In genomic region chr4:8506006-8506372, GRCh38 we compare ENCODE assay signal across 15 cellular contexts.
DNase-seq lines count a peak whose midpoint lies in the region; ATAC-seq and TF ChIP-seq lines count a peak whose summit lies in the region.
"Had no signal": no experiment of that assay in that cellular context is flagged by ENCODE, and none has a peak within 500 bp of the region (broad histone marks: within the 10 kb centered on the region; RNA-seq: fewer than 3 reads in every experiment).

No MANE protein-coding gene starts in this region.

- WGBS in H9 (ENCODE audit: extremely low coverage, insufficient read length, low lambda C conversion rate), result no CpG with 5 or more reads among the region's 5 CpGs
- WGBS in prostate gland, result 83% methylated on average over 5 of the region's 5 CpGs

- no peak overlapping the region for H3K4ac ChIP-seq in H9 (ENCODE audit: low read depth, low read length)

- no peak overlapping the region for H2BK120ac ChIP-seq in H9 (ENCODE audit: low read depth, low read length, poor library complexity, severe bottlenecking)

- no peak for TF ChIP-seq POLR2A in prostate gland (IDR thresholded peaks at IDR 0.05)

- no peak for ATAC-seq in stimulated activated effector memory CD8-positive, alpha-beta T cell treated with anti-CD3 and anti-CD28 coated beads, Interleukin-12 subunit alpha, Interleukin-12 subunit beta, amount 100 ng/mL, for 72 hours
- ATAC-seq: SK-N-SH treated with all-trans-retinoic acid at 6 μM for 48 hours had no signal

- H3T11ph ChIP-seq in H9 (ENCODE audit: low read length), result no peak overlapping the region

- H4K5ac ChIP-seq in H9 (ENCODE audit: insufficient read length, low read depth, low read length), result no peak overlapping the region

- H3K4me3 ChIP-seq in choroid plexus epithelial cell (ENCODE audit: low read depth, low read length) (no peak overlapping the region), muscle layer of colon (ENCODE audit: low read depth in 1 of 2, low read length in 2 of 2) (no peak overlapping the region), subcutaneous abdominal adipose tissue (ENCODE audit: low read depth in 1 of 5, low read length in 5 of 5) (no peak overlapping the region), prostate gland (no peak overlapping the region)
- H3K4me3 ChIP-seq: heart left ventricle, ovary, testis had no signal

- no peak overlapping the region for H3K14ac ChIP-seq in H9 (ENCODE audit: insufficient read depth, low read length)

- H3K18ac ChIP-seq in H9 (ENCODE audit: insufficient read length, low read depth, low read length), result no peak overlapping the region

- no peaks in the 10 kb centered on the region for H3K79me2 ChIP-seq in H9 (ENCODE audit: insufficient read depth, low read length)

- no peak overlapping the region for H2BK20ac ChIP-seq in H9 (ENCODE audit: low read depth, low read length, poor library complexity, severe bottlenecking)

- H3K36me3 Mint-ChIP-seq in H9 (ENCODE audit: insufficient read depth in 1 of 3, low read depth in 3 of 3), result peaks cover 0 to 12% (median 1%) of the 10 kb centered on the region in 3 experiments; a peak in 3 of 7 replicates
- no peaks in the 10 kb centered on the region for H3K36me3 Mint-ChIP-seq in stimulated activated effector memory CD8-positive, alpha-beta T cell treated with anti-CD3 and anti-CD28 coated beads, Interleukin-12 subunit alpha, Interleukin-12 subunit beta, amount 100 ng/mL, for 72 hours

- H3K9me3 Mint-ChIP-seq in H9, result peaks cover 0 to 3% of the 10 kb centered on the region in 2 experiments
- H3K9me3 Mint-ChIP-seq in stimulated activated effector memory CD8-positive, alpha-beta T cell treated with anti-CD3 and anti-CD28 coated beads, Interleukin-12 subunit alpha, Interleukin-12 subunit beta, amount 100 ng/mL, for 72 hours, result no peaks in the 10 kb centered on the region
- H3K9me3 Mint-ChIP-seq: activated CD4-positive, alpha-beta T cell treated with anti-CD3 and anti-CD28 coated beads, Interleukin-2, amount 10 ng/mL, durations not matched to agents 24 days and 14 days had no signal

- DNase-seq in H9, result no peak
- no peak for DNase-seq in choroid plexus epithelial cell (ENCODE audit: low read depth)
- no peak for DNase-seq in NCI-H146 treated with DMSO at 0.1 percent for 48 hours (lab: John Stamatoyannopoulos, UW; ENCODE audit: unreplicated experiment)
- no peak for DNase-seq in prostate gland (ENCODE audit: low spot score)
- DNase-seq in amniotic stem cell (lab: John Stamatoyannopoulos, UW), result no peak
- DNase-seq in stimulated activated effector memory CD8-positive, alpha-beta T cell treated with anti-CD3 and anti-CD28 coated beads, Interleukin-12 subunit alpha, Interleukin-12 subunit beta, amount 100 ng/mL, for 72 hours (ENCODE audit: low spot score in 2 of 2), result no peak
- DNase-seq: activated CD4-positive, alpha-beta T cell treated with anti-CD3 and anti-CD28 coated beads, Interleukin-2, amount 10 ng/mL, durations not matched to agents 24 days and 14 days; NCI-H2081; NCI-H526 treated with DMSO at 0.1 percent for 48 hours had no signal

- H3K79me1 ChIP-seq in H9 (ENCODE audit: insufficient read depth, low read depth, low read length, poor library complexity, severe bottlenecking), result no peaks in the 10 kb centered on the region

- no peaks in the 10 kb centered on the region for H3K27me3 ChIP-seq in H9 (ENCODE audit: insufficient read depth, low read length)
- H3K27me3 ChIP-seq in muscle layer of colon (ENCODE audit: control insufficient read depth in 1 of 2, insufficient read depth in 2 of 2, low read length in 2 of 2), result no peaks in the 10 kb centered on the region
- no peaks in the 10 kb centered on the region for H3K27me3 ChIP-seq in subcutaneous abdominal adipose tissue (ENCODE audit: control insufficient read depth in 5 of 5, insufficient read depth in 4 of 5, low read length in 5 of 5)
- no peaks in the 10 kb centered on the region for H3K27me3 ChIP-seq in prostate gland (replicated peaks; ENCODE audit: insufficient read depth)
- H3K27me3 ChIP-seq: heart left ventricle, ovary, testis had no signal

- no peak overlapping the region for H2BK15ac ChIP-seq in H9 (ENCODE audit: low read depth, low read length)

- no peaks in the 10 kb centered on the region for H4K20me1 ChIP-seq in H9 (ENCODE audit: control insufficient read depth, insufficient read depth, insufficient read length)

- no peak overlapping the region for H3K9ac ChIP-seq in H9 (ENCODE audit: extremely low read depth, insufficient read length, low read length)
- no peak overlapping the region for H3K9ac ChIP-seq in muscle layer of colon (ENCODE audit: low read length)
- no peak overlapping the region for H3K9ac ChIP-seq in subcutaneous abdominal adipose tissue (ENCODE audit: low read length in 5 of 5)

- no peak overlapping the region for H3K23ac ChIP-seq in H9 (ENCODE audit: insufficient read length, low read depth, low read length)

- no peak overlapping the region for H3K4me2 ChIP-seq in H9 (ENCODE audit: insufficient read depth, insufficient read length, low read length)

- H4K91ac ChIP-seq in H9 (ENCODE audit: insufficient read length, low read depth, low read length), result no peak overlapping the region

- no peaks in the 10 kb centered on the region; the same call in 1 of the 2 replicates for H3K4me1 ChIP-seq in H9 (ENCODE audit: insufficient read depth, low read length)
- peaks cover 42% of the 10 kb centered on the region for H3K4me1 ChIP-seq in muscle layer of colon (ENCODE audit: insufficient read depth, low read length)
- H3K4me1 ChIP-seq in subcutaneous abdominal adipose tissue (ENCODE audit: control insufficient read depth in 5 of 5, insufficient read depth in 5 of 5, low read length in 5 of 5), result peaks cover 16 to 63% (median 55%) of the 10 kb centered on the region in 5 donors
- H3K4me1 ChIP-seq in prostate gland (replicated peaks), result peaks cover 6% of the 10 kb centered on the region

- H2BK5ac ChIP-seq in H9 (ENCODE audit: insufficient read length, low read length), result no peak overlapping the region

- no peak overlapping the region for H4K8ac ChIP-seq in H9 (replicated peaks; ENCODE audit: insufficient read length, low read depth, low read length)

- peaks cover 2% of the 10 kb centered on the region; the same call in 1 of the 2 replicates for H3K27me3 Mint-ChIP-seq in H9 (ENCODE audit: low read depth)
- H3K27me3 Mint-ChIP-seq: activated CD4-positive, alpha-beta T cell treated with anti-CD3 and anti-CD28 coated beads, Interleukin-2, amount 10 ng/mL, durations not matched to agents 24 days and 14 days had no signal

- TF ChIP-seq CTCF in H9 (conservative IDR thresholded peaks at IDR 0.05), result no peak
- TF ChIP-seq CTCF in choroid plexus epithelial cell (conservative IDR thresholded peaks at IDR 0.05; ENCODE audit: low read depth, low read length), result peak; percentile 0
- no peak for TF ChIP-seq CTCF in prostate gland (IDR thresholded peaks at IDR 0.05)

- no peak overlapping the region for H3K56ac ChIP-seq in H9 (ENCODE audit: insufficient read length, low read depth, low read length)

- no peak overlapping the region for H2AFZ ChIP-seq in H9 (ENCODE audit: low read length)

- no peak overlapping the region for H3K27ac ChIP-seq in H9 (ENCODE audit: insufficient read length, low read depth, low read length)
- peak overlapping the region; percentile 70 for H3K27ac ChIP-seq in muscle layer of colon (ENCODE audit: low read depth, low read length)
- peak overlapping the region; percentile 50 for H3K27ac ChIP-seq in subcutaneous abdominal adipose tissue (ENCODE audit: low read depth, low read length)
- peak overlapping the region in 1 of 2 donors; percentile 70 for H3K27ac ChIP-seq in prostate gland

- H2AK5ac ChIP-seq in H9 (ENCODE audit: insufficient read length, low read length), result no peak overlapping the region

- intact Hi-C loops in prostate gland (cut with DNase I), result loop anchor here (5.0 kb wide), 1 partner anchor 34 kb away; no protein-coding TSS in a partner anchor

- no peaks in the 10 kb centered on the region for H3K23me2 ChIP-seq in H9 (ENCODE audit: insufficient read length, low read depth, low read length, poor library complexity, severe bottlenecking)

- H2BK12ac ChIP-seq in H9 (ENCODE audit: insufficient read length, low read depth, low read length), result no peak overlapping the region

- H3K36me3 ChIP-seq in muscle layer of colon (ENCODE audit: insufficient read depth, low read length), result no peaks in the 10 kb centered on the region
- H3K36me3 ChIP-seq in subcutaneous abdominal adipose tissue (ENCODE audit: control insufficient read depth in 5 of 5, insufficient read depth in 5 of 5, low read length in 5 of 5), result no peaks in the 10 kb centered on the region
- H3K36me3 ChIP-seq in prostate gland, result no peaks in the 10 kb centered on the region
- H3K36me3 ChIP-seq: heart left ventricle, ovary had no signal

- peak overlapping the region in 1 of 2 experiments; percentile 52; a peak in 1 of 5 replicates for H3K4me3 Mint-ChIP-seq in H9
- no peak overlapping the region for H3K4me3 Mint-ChIP-seq in stimulated activated effector memory CD8-positive, alpha-beta T cell treated with anti-CD3 and anti-CD28 coated beads, Interleukin-12 subunit alpha, Interleukin-12 subunit beta, amount 100 ng/mL, for 72 hours
- H3K4me3 Mint-ChIP-seq: activated CD4-positive, alpha-beta T cell treated with anti-CD3 and anti-CD28 coated beads, Interleukin-2, amount 10 ng/mL, durations not matched to agents 24 days and 14 days had no signal

- no peaks in the 10 kb centered on the region for H3K9me3 ChIP-seq in H9 (ENCODE audit: control insufficient read depth, low read depth, low read length)
- no peaks in the 10 kb centered on the region for H3K9me3 ChIP-seq in muscle layer of colon (ENCODE audit: low read length)
- peaks cover 0 to 6% (median 4%) of the 10 kb centered on the region in 5 donors for H3K9me3 ChIP-seq in subcutaneous abdominal adipose tissue (ENCODE audit: control insufficient read depth in 5 of 5, low read length in 5 of 5)
- no peaks in the 10 kb centered on the region for H3K9me3 ChIP-seq in prostate gland
- H3K9me3 ChIP-seq: heart left ventricle, ovary, testis had no signal

- H3K4me1 Mint-ChIP-seq in H9, result peaks cover 36 to 41% of the 10 kb centered on the region in 2 experiments
- H3K4me1 Mint-ChIP-seq in stimulated activated effector memory CD8-positive, alpha-beta T cell treated with anti-CD3 and anti-CD28 coated beads, Interleukin-12 subunit alpha, Interleukin-12 subunit beta, amount 100 ng/mL, for 72 hours, result no peaks in the 10 kb centered on the region
- H3K4me1 Mint-ChIP-seq: activated CD4-positive, alpha-beta T cell treated with anti-CD3 and anti-CD28 coated beads, Interleukin-2, amount 10 ng/mL, durations not matched to agents 24 days and 14 days had no signal

- H3K27ac Mint-ChIP-seq in H9, result peak overlapping the region in 2 of 3 experiments; percentile 77 to 86; a peak in 5 of 7 replicates
- H3K27ac Mint-ChIP-seq in stimulated activated effector memory CD8-positive, alpha-beta T cell treated with anti-CD3 and anti-CD28 coated beads, Interleukin-12 subunit alpha, Interleukin-12 subunit beta, amount 100 ng/mL, for 72 hours, result no peak overlapping the region
- H3K27ac Mint-ChIP-seq: activated CD4-positive, alpha-beta T cell treated with anti-CD3 and anti-CD28 coated beads, Interleukin-2, amount 10 ng/mL, durations not matched to agents 24 days and 14 days had no signal
